Comparison of ENCODE assay signal across 1 cellular context in the genomic region with DNA sequence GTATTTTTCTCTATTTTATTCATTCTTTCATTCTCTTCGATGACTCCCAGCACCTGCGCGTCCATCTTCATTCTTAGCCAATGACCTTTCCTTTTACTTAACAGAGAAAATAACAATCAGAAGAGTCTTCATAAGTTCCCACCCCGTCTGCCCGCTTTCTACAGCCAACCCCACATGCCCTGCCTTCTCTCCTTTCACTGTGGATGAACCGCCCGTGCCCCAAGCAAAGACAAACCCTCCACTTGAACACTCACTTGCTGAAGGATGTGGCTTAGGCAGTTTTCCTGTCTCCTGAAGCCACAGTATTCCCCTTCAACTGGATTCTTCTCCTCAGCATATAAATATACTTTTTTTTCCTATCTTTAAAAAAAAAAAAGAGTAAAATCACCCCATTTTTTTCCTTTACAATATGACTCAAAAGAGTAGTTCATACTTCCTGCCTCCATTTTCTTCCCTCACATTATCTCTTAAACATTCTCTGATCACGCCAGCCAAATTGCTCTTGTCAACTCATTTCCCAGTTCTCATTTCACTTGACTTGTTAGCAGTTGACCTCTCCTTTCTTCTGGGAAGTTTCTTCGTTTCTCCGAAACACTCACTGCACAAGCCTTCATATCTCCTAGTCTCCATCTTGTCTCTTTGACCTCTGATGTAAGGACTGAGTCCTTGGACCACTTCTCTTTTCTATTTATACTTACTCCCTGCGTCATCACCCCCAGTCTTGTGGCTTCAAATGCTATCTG.
TF ChIP-seq lines count a peak whose summit lies in the region.

No MANE protein-coding gene starts in this region.

TF ChIP-seq in K562, 482 proteins besides CTCF, POLR2A, EP300 and RAD21 (continued from another document):
- TF ChIP-seq TOE1 (IDR thresholded peaks at IDR 0.05; ENCODE audit: borderline replicate concordance) (peak; percentile 69; the same call in 1 of the 2 replicates), TOE1 (CRISPR knock-in tag; IDR thresholded peaks at IDR 0.05; ENCODE audit: borderline replicate concordance, low read depth) (no peak), BRD9 (IDR thresholded peaks at IDR 0.05; ENCODE audit: low read depth, partially characterized antibody) (peak; percentile 84), MAFK (IDR thresholded peaks at IDR 0.05; ENCODE audit: low read length) (peak; percentile 4; the same call in 1 of the 2 replicates), RNF2 (IDR thresholded peaks at IDR 0.05) (peak; percentile 83; the same call in 1 of the 2 replicates), FOXM1 (IDR thresholded peaks at IDR 0.05; ENCODE audit: low read depth) (0 out of 2 replicates have a peak, but pooled peaks have one; percentile 20), FOXM1 (CRISPR knock-in tag; IDR thresholded peaks at IDR 0.05; ENCODE audit: low read depth) (no peak), BMI1 (IDR thresholded peaks at IDR 0.05; ENCODE audit: low read length) (no peak), TAL1 (IDR thresholded peaks at IDR 0.05) (peak; percentile 46), CREM (IDR thresholded peaks at IDR 0.05; ENCODE audit: low read depth) (peak; percentile 94), LEF1 (IDR thresholded peaks at IDR 0.05) (peak; percentile 90; the same call in 1 of the 2 replicates), NCOA1 (IDR thresholded peaks at IDR 0.05; ENCODE audit: low read depth) (peak; percentile 92), GATA2 (CRISPR knock-in tag; IDR thresholded peaks at IDR 0.05) (peak; percentile 87), NFIC (IDR thresholded peaks at IDR 0.05) (peak; percentile 44; the same call in 1 of the 2 replicates)
